ENCODE assay signal across 15 cellular contexts in genomic region chr15:38895326-38896282, GRCh38.
A peak's percentile ranks its signal among the peaks of the same experiment; 100 is the strongest.
DNase-seq lines count a peak whose midpoint lies in the region; ATAC-seq and TF ChIP-seq lines count a peak whose summit lies in the region.
"Had no signal": no experiment of that assay in that cellular context is flagged by ENCODE, and none has a peak within 500 bp of the region (broad histone marks: within the 10 kb centered on the region; RNA-seq: fewer than 3 reads in every experiment).

No MANE protein-coding gene starts in this region.

- no peaks in the 10 kb centered on the region for H3K27me3 Mint-ChIP-seq in osteocyte (ENCODE audit: unreplicated experiment)

- peaks cover 60% of the 10 kb centered on the region for H3K4me1 Mint-ChIP-seq in osteocyte (ENCODE audit: unreplicated experiment)

- peak overlapping the region; percentile 78 for H3K27ac Mint-ChIP-seq in osteocyte (ENCODE audit: unreplicated experiment)
- H3K27ac Mint-ChIP-seq: neural progenitor cell had no signal

- H3K4me3 Mint-ChIP-seq in osteocyte (ENCODE audit: unreplicated experiment), result no peak overlapping the region
- H3K4me3 Mint-ChIP-seq: neural progenitor cell had no signal

- no peaks in the 10 kb centered on the region for H3K36me3 Mint-ChIP-seq in osteocyte (ENCODE audit: unreplicated experiment)
- H3K36me3 Mint-ChIP-seq: neural progenitor cell had no signal

- TF ChIP-seq CTCF in osteocyte (IDR thresholded peaks at IDR 0.05), result no peak

- DNase-seq in ELR (ENCODE audit: low read depth) (peak; percentile 80), RPMI7951 (ENCODE audit: low read depth) (peak; percentile 93), epithelial cell of prostate (ENCODE audit: low read depth, low spot score) (no peak), osteocyte (ENCODE audit: extremely low spot score, unreplicated experiment) (no peak), nucleus accumbens (lab: John Stamatoyannopoulos, UW) (no peak)
- DNase-seq in activated naive CD4-positive, alpha-beta T cell treated with Interleukin-2 at 50 U/mL for 16 hours, result no peak
- DNase-seq: activated CD8-positive, alpha-beta memory T cell treated with anti-CD3 and anti-CD28 coated beads for 24 hours; activated gamma-delta T cell treated with Interleukin-2 at 50 U/mL for 16 hours; Calu3; central memory CD4-positive, alpha-beta T cell; NCI-H748 treated with DMSO at 0.1 percent for 48 hours; SHP77 treated with DMSO at 0.1 percent for 48 hours had no signal

- peaks cover 6% of the 10 kb centered on the region for H3K9me3 Mint-ChIP-seq in osteocyte (ENCODE audit: unreplicated experiment)

- H3K27ac ChIP-seq in epithelial cell of prostate, result peak overlapping the region; percentile 7
- H3K27ac ChIP-seq: neural progenitor cell had no signal

- ATAC-seq in GM18868 (IDR thresholded peaks at IDR 0.05; ENCODE audit: unreplicated experiment) (no peak), GM21529 (IDR thresholded peaks at IDR 0.05; ENCODE audit: unreplicated experiment) (no peak)

Comparison
In these comparisons a context has a peak if more than half of its experiments do, and no peak if none do; other contexts are left out.
1. DNase-seq: peak in ELR (single experiment) and RPMI7951 (single experiment); none in epithelial cell of prostate (single experiment), osteocyte (single experiment), activated naive CD4-positive, alpha-beta T cell treated with Interleukin-2 at 50 U/mL for 16 hours (single experiment) and nucleus accumbens (0 of 56).